ENCODE assay signal across 33 cellular contexts in genomic region chr9:33379666-33380389, GRCh38. TPM values are rescaled to one million over a fixed set of nuclear protein-coding genes. Genes with fewer than 3 reads are reported as not detected.
A peak's percentile ranks its signal among the peaks of the same experiment; 100 is the strongest.
DNase-seq lines count a peak whose midpoint lies in the region; ATAC-seq, FAIRE-seq and TF ChIP-seq lines count a peak whose summit lies in the region.
"Had no signal": no experiment of that assay in that cellular context is flagged by ENCODE, and none has a peak within 500 bp of the region (broad histone marks: within the 10 kb centered on the region; RNA-seq: fewer than 3 reads in every experiment).

No MANE protein-coding gene starts in this region.

- no peaks in the 10 kb centered on the region for H3K79me2 ChIP-seq in H1 (ENCODE audit: control insufficient read depth in 1 of 2, insufficient read depth in 2 of 2, low read length in 2 of 2)

- H2AK5ac ChIP-seq in H1 (ENCODE audit: low read depth, low read length) = 0 out of 2 replicates have a peak overlapping the region, but pooled peaks have one; percentile 40

- TF ChIP-seq EP300 in A549 (IDR thresholded peaks at IDR 0.05) (no peak), H1 (IDR thresholded peaks at IDR 0.05; ENCODE audit: borderline replicate concordance in 1 of 2, low read depth in 2 of 2, low read length in 2 of 2) (no peak)

- no peak overlapping the region for H2BK20ac ChIP-seq in H1 (ENCODE audit: low read length)

- H3K27me3 ChIP-seq in H1 (replicated peaks in 1 of 4; ENCODE audit: control insufficient read depth in 3 of 4, extremely low read depth in 1 of 4, insufficient read depth in 3 of 4, low read length in 3 of 4) = no peaks in the 10 kb centered on the region
- H3K27me3 ChIP-seq in psoas muscle (ENCODE audit: insufficient read depth in 3 of 3, low read length in 2 of 3) = no peaks in the 10 kb centered on the region
- H3K27me3 ChIP-seq: esophagus muscularis mucosa, pancreas, right lobe of liver, thyroid gland had no signal

- TF ChIP-seq CTCF in A549 (IDR thresholded peaks at IDR 0.05) (no peak), H1 (IDR thresholded peaks at IDR 0.05; ENCODE audit: control extremely low read depth in 1 of 3, insufficient read depth in 1 of 3, low read depth in 1 of 3, low read length in 3 of 3) (no peak), psoas muscle (IDR thresholded peaks at IDR 0.05) (no peak), coronary artery (IDR thresholded peaks at IDR 0.05) (no peak)

- H4K91ac ChIP-seq in H1 (replicated peaks; ENCODE audit: insufficient read length, low read length) = peak overlapping the region; percentile 65

- no peaks in the 10 kb centered on the region for H4K20me1 ChIP-seq in H1 (replicated peaks in 1 of 2; ENCODE audit: control insufficient read depth in 1 of 2, insufficient read depth in 2 of 2, low read length in 2 of 2)

- peaks cover 14% of the 10 kb centered on the region; the same call in 1 of the 3 replicates for H3K4me1 ChIP-seq in A549
- peaks cover 2 to 6% (median 5%) of the 10 kb centered on the region in 4 experiments; a peak in 5 of 7 replicates for H3K4me1 ChIP-seq in H1 (replicated peaks in 1 of 4; ENCODE audit: control insufficient read depth in 3 of 4, insufficient read depth in 4 of 4, low read length in 3 of 4)
- peaks cover 14% of the 10 kb centered on the region for H3K4me1 ChIP-seq in psoas muscle
- H3K4me1 ChIP-seq: pancreas had no signal

- H3K23ac ChIP-seq in H1 (ENCODE audit: insufficient read length) = no peak overlapping the region

- no peak overlapping the region for H3K56ac ChIP-seq in H1 (replicated peaks; ENCODE audit: insufficient read length, low read depth, low read length)

- H2BK120ac ChIP-seq in H1 (replicated peaks; ENCODE audit: low read depth, low read length) = no peak overlapping the region

- no peak for DNase-seq in A549 (ENCODE audit: low read depth in 1 of 2, low spot score in 1 of 2)
- DNase-seq in H1 (ENCODE audit: low read depth in 1 of 2, low spot score in 2 of 2) = no peak
- peak; percentile 62 for DNase-seq in left kidney (ENCODE audit: low read depth, low spot score)
- DNase-seq in psoas muscle = peak in 1 of 2 donors; percentile 63
- no peak for DNase-seq in HCEC 1CT
- DNase-seq in coronary artery (ENCODE audit: low spot score) = no peak
- DNase-seq in stimulated activated naive CD4-positive, alpha-beta T cell treated with Interleukin-2 at 50 U/mL for 16 hours (lab: John Stamatoyannopoulos, UW) = no peak
- DNase-seq in frontal cortex (ENCODE audit: low spot score in 2 of 2) = no peak
- DNase-seq: activated CD4-positive, CD25-positive, alpha-beta regulatory T cell treated with anti-CD3 and anti-CD28 coated beads, Interleukin-2, amount 50 U/mL, for 72 hours; activated CD8-positive, alpha-beta T cell treated with anti-CD3 and anti-CD28 coated beads for 36 hours; caudate nucleus; DMS153; foreskin melanocyte; GDM1; hypothalamus; immature natural killer cell; Karpas-422; natural killer cell; NCI-H1436; NCI-H2107; NCI-H748 treated with DMSO at 0.1 percent for 48 hours; right lobe of liver; stimulated activated CD4-positive, alpha-beta T cell treated with anti-CD3 and anti-CD28 coated beads, Interleukin-15, amount 100 ng/mL, for 24 hours; stimulated activated naive CD8-positive, alpha-beta T cell treated with anti-CD3 and anti-CD28 coated beads, Interleukin-15, Interleukin-2, amounts not matched to agents 100 U/mL and 50 U/mL, for 24 hours; T-helper 17 cell; thyroid gland had no signal

- TF ChIP-seq RAD21 in A549 (conservative IDR thresholded peaks at IDR 0.05 in 1 of 2, IDR thresholded peaks at IDR 0.05 in 1 of 2) (no peak), H1 (IDR thresholded peaks at IDR 0.05 in 1 of 2, conservative IDR thresholded peaks at IDR 0.05 in 1 of 2; ENCODE audit: low read depth in 2 of 2, low read length in 2 of 2) (no peak)

- H3K4ac ChIP-seq in H1 (replicated peaks; ENCODE audit: insufficient read length, low read depth, low read length) = no peak overlapping the region

- H3K36me3 ChIP-seq in H1 (ENCODE audit: control insufficient read depth in 2 of 4, insufficient read depth in 4 of 4, low read length in 3 of 4) = no peaks in the 10 kb centered on the region
- H3K36me3 ChIP-seq in psoas muscle (ENCODE audit: insufficient read depth in 1 of 2, low read depth in 1 of 2) = no peaks in the 10 kb centered on the region
- H3K36me3 ChIP-seq: pancreas, right lobe of liver, thyroid gland had no signal

- H2AFZ ChIP-seq in H1 (ENCODE audit: low read length) = no peak overlapping the region

- H3K4me2 ChIP-seq in A549 (no peak overlapping the region), H1 (ENCODE audit: insufficient read depth in 1 of 2, low read depth in 2 of 2, low read length in 2 of 2) (no peak overlapping the region)

- peak; percentile 23 to 35; a peak in 4 of 6 replicates for ATAC-seq in A549
- peak; percentile 60 to 69 (median 65) for ATAC-seq in psoas muscle
- ATAC-seq: activated CD8-positive, alpha-beta T cell treated with anti-CD3 and anti-CD28 coated beads for 36 hours; natural killer cell; SK-N-SH treated with all-trans-retinoic acid at 6 μM for 48 hours; stimulated activated naive CD8-positive, alpha-beta T cell treated with anti-CD3 and anti-CD28 coated beads, Interleukin-15, Interleukin-2, amounts not matched to agents 100 U/mL and 50 U/mL, for 24 hours; T-helper 17 cell had no signal

- WGBS in A549 (ENCODE audit: missing lambda C conversion rate) = 86% methylated on average over 12 of the region's 14 CpGs
- WGBS in H1 (ENCODE audit: extremely low coverage in 1 of 2, insufficient coverage in 1 of 2, insufficient read length in 1 of 2, insufficient replicate concordance in 2 of 2, low coverage in 1 of 2, low lambda C conversion rate in 2 of 2, missing lambda C conversion rate in 1 of 2), 2 experiments = 92% methylated on average over 14 of the region's 14 CpGs; no CpG with 5 or more reads in 1 of the 2 experiments
- 51 to 64% (median 62%) methylated on average over 14 of the region's 14 CpGs for WGBS in psoas muscle, 3 donors

- POLR2A ChIA-PET in A549 (lab: Yijun Ruan, JAX) (no interaction called here), H1 (lab: Charles Lee; ENCODE audit: partially characterized antibody) (interaction anchor here (1.2 to 2.8 kb wide), 2 partner anchors 13 to 81 kb away, joined by 3 to 14 read pairs; no protein-coding TSS in a partner anchor)

- H3K27ac ChIP-seq in A549 = no peak overlapping the region
- no peak overlapping the region for H3K27ac ChIP-seq in H1 (ENCODE audit: low read depth, low read length)
- H3K27ac ChIP-seq in psoas muscle = peak overlapping the region; percentile 21
- no peak overlapping the region for H3K27ac ChIP-seq in coronary artery
- H3K27ac ChIP-seq: esophagus muscularis mucosa, HL-60, pancreas, right lobe of liver, thyroid gland had no signal

- H2BK12ac ChIP-seq in H1 (ENCODE audit: low read depth, low read length) = peak overlapping the region; percentile 88; the same call in 1 of the 2 replicates

- no peak overlapping the region for H2BK5ac ChIP-seq in H1 (ENCODE audit: low read depth, low read length)

- no peak overlapping the region for H3K9ac ChIP-seq in H1 (replicated peaks in 1 of 4; ENCODE audit: extremely low read depth in 1 of 4, low read depth in 3 of 4, low read length in 3 of 4)

- no peak overlapping the region; the same call in 1 of the 2 replicates for H4K8ac ChIP-seq in H1 (ENCODE audit: extremely low read depth, insufficient read depth, low read length)

- H3K9me3 ChIP-seq in A549 (no peaks in the 10 kb centered on the region), H1 (ENCODE audit: insufficient read depth in 2 of 2, low read depth in 1 of 2, low read length in 1 of 2) (no peaks in the 10 kb centered on the region), psoas muscle (no peaks in the 10 kb centered on the region)
- H3K9me3 ChIP-seq: esophagus muscularis mucosa, pancreas, right lobe of liver, thyroid gland had no signal

- H3K14ac ChIP-seq in H1 (ENCODE audit: insufficient read length) = no peak overlapping the region

- CTCF ChIA-PET in A549 (lab: Yijun Ruan, JAX) (interaction anchor here (0.8 to 10.5 kb wide), 9 partner anchors 12 to 498 kb away, joined by 3 to 147 read pairs (median 3); no protein-coding TSS in a partner anchor), H1 (lab: Charles Lee; ENCODE audit: partially characterized antibody) (interaction anchor here (0.5 to 11.2 kb wide), 9 partner anchors 10 to 86 kb away, joined by 3 to 153 read pairs (median 4); no protein-coding TSS in a partner anchor)

- intact Hi-C loops in psoas muscle (cut with DNase I) = loop anchor here (5.0 kb wide), 2 partner anchors 32 to 87 kb away; no protein-coding TSS in a partner anchor

- TF ChIP-seq POLR2A in A549 (IDR thresholded peaks at IDR 0.05; ENCODE audit: low read length) (no peak), H1 (IDR thresholded peaks at IDR 0.05; ENCODE audit: control extremely low read depth in 1 of 2, low read depth in 2 of 2, low read length in 2 of 2) (no peak)

- no peak overlapping the region for H3K4me3 ChIP-seq in A549
- H3K4me3 ChIP-seq in H1 (ENCODE audit: extremely low read depth in 1 of 4, insufficient read depth in 2 of 4, low read depth in 3 of 4, low read length in 4 of 4) = no peak overlapping the region
- no peak overlapping the region for H3K4me3 ChIP-seq in psoas muscle
- H3K4me3 ChIP-seq in coronary artery = no peak overlapping the region
- H3K4me3 ChIP-seq: esophagus muscularis mucosa, pancreas, right lobe of liver, thyroid gland had no signal

- no peak overlapping the region for H4K5ac ChIP-seq in H1 (ENCODE audit: insufficient read length, low read depth, low read length)

- no peaks in the 10 kb centered on the region for H3K23me2 ChIP-seq in H1 (ENCODE audit: low read depth, low read length)

- FAIRE-seq in A549 (lab: Jason Lieb, UNC) (no peak), H1 (lab: Jason Lieb, UNC) (no peak), frontal cortex (lab: Jason Lieb, UNC) (no peak)
- FAIRE-seq: astrocyte, pancreas had no signal

- H2BK15ac ChIP-seq in H1 (ENCODE audit: low read length) = 0 out of 2 replicates have a peak overlapping the region, but pooled peaks have one; percentile 74

- no peak overlapping the region for H3K18ac ChIP-seq in H1 (ENCODE audit: extremely low read depth, low read length)

- no peaks in the 10 kb centered on the region; the same call in 1 of the 2 replicates for H3K79me1 ChIP-seq in H1 (ENCODE audit: low read depth, low read length)

RNA-seq across cellular contexts. Expression of gene AQP7, which starts 22.5 kb away (rescaled TPM):
- polyA plus RNA-seq in A549 (2011; rRNA removed) (1.1 and 1.2 TPM in 2 replicates), A549 (2017; fragmentation: RNase III; extraction: RNeasy Plus Mini Kit Qiagen cat#74134 plus additional on column Dnase treatment) (0.39 to 0.69 TPM (median 0.61 TPM) in 3 replicates), H1 (2011; rRNA removed) (0.38 TPM in 1 of 2 replicates, not detected in the other), psoas muscle (10 to 100 TPM in 2 of 3 donors, 1 to 10 TPM in 1; 8.6 to 10.8 (median 10.7) TPM)
- polyA plus RNA-seq in A549 (2012; cell fraction: cytosol; rRNA removed) = 0.32 and 0.39 TPM in 2 replicates
- polyA plus RNA-seq in A549 (2012; cell fraction: nucleus; rRNA removed) = 1.4 and 1.6 TPM in 2 replicates
- 2.4 and 4.0 TPM in 2 replicates for polyA minus RNA-seq in A549 (2011; rRNA and poly(A)+ RNA removed)
- total RNA-seq in H1 (2021; fragmentation: NEBNext Ultra II Directional; extraction: Animal tissue kit (Norgen Biotek cat#: 25700)) = not detected in 2 replicates
- polyA plus RNA-seq in H1 (2011; cell fraction: cytosol; rRNA removed) = 0.25 TPM
- polyA plus RNA-seq in H1 (2011; cell fraction: nucleus; rRNA removed) = 0.54 TPM
- 0.11 to 0.27 TPM (median 0.25 TPM) in 4 replicates for polyA plus RNA-seq in H1 (2012, experiment 1 of 2)
- polyA plus RNA-seq in H1 (2012, experiment 2 of 2) = not detected
- polyA plus RNA-seq in H1 (2013, experiment 1 of 2) = 0.02 TPM
- polyA plus RNA-seq in H1 (2013, experiment 2 of 2) = not detected
- not detected in 2 replicates for polyA minus RNA-seq in H1 (2011; rRNA and poly(A)+ RNA removed)
- polyA minus RNA-seq in H1 (2011; cell fraction: cytosol; rRNA and poly(A)+ RNA removed) = not detected
- polyA minus RNA-seq in H1 (2011; cell fraction: nucleus; rRNA and poly(A)+ RNA removed) = not detected
- total RNA-seq in psoas muscle (10 to 100 TPM in 3 of 4 donors, 1 to 10 TPM in 1; 8.6 to 45.0 (median 15.7) TPM), frontal cortex (not detected)
- total RNA-seq: A673; activated CD8-positive, alpha-beta T cell treated with anti-CD3 and anti-CD28 coated beads for 36 hours; natural killer cell had no signal
- polyA plus RNA-seq: BJ, immature natural killer cell had no signal
